17 cellular contexts compared by ENCODE assay signal in the genomic region with DNA sequence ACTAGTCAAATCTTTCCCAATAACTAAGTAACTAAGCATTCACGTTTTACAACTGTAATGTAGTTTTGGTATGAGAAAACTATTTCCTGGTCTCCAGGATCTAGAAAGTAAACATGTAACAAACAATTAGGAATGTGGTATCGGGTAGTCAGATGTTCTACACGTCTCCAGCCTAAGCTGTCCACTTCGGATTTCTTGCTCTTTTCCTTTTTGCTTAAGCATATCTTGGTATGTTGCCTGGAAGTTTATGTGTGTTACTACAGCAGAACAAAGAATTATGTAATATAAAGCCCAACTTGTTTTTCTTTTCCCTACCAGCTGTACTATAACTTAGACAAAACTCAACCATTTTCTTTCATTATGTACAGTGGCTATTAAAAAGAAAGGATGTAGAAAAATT. TPM values are rescaled to one million over a fixed set of nuclear protein-coding genes. Genes with fewer than 3 reads are reported as not detected.
DNase-seq lines count a peak whose midpoint lies in the region; ATAC-seq, FAIRE-seq and TF ChIP-seq lines count a peak whose summit lies in the region.
"Had no signal": no experiment of that assay in that cellular context is flagged by ENCODE, and none has a peak within 500 bp of the region (broad histone marks: within the 10 kb centered on the region; RNA-seq: fewer than 3 reads in every experiment).

No MANE protein-coding gene starts in this region.

- WGBS in gastroesophageal sphincter (ENCODE audit: low coverage in 1 of 2), 2 donors: 20 to 29% methylated on average over 4 of the region's 4 CpGs
- 57 to 77% (median 76%) methylated on average over 4 of the region's 4 CpGs for WGBS in small intestine, 3 donors

- TF ChIP-seq EP300 in gastroesophageal sphincter (IDR thresholded peaks at IDR 0.05): no peak

- H3K9me3 ChIP-seq in gastroesophageal sphincter (no peaks in the 10 kb centered on the region), small intestine (ENCODE audit: control insufficient read depth, low read depth) (no peaks in the 10 kb centered on the region), Peyer's patch (no peaks in the 10 kb centered on the region)

- in situ Hi-C loops in astrocyte of the spinal cord (cut with HindIII; ENCODE audit: low sequenced_read_pairs): no loop called here

- ATAC-seq in gastroesophageal sphincter: peak; percentile 61
- ATAC-seq: esophagus mucosa had no signal

- H3K4me1 ChIP-seq in gastroesophageal sphincter (no peaks in the 10 kb centered on the region), small intestine (ENCODE audit: control insufficient read depth in 2 of 2, insufficient read depth in 1 of 2, low read depth in 1 of 2, low read length in 1 of 2) (no peaks in the 10 kb centered on the region), Peyer's patch (no peaks in the 10 kb centered on the region)
- H3K4me1 ChIP-seq: parathyroid adenoma had no signal

- H3K4me1 Mint-ChIP-seq in activated T-helper 2 cell treated with anti-CD3 and anti-CD28 coated beads, Interferon-gamma antibody, Interleukin-2, Interleukin-4, amounts not matched to agents 10 μg/mL and 5 μg/mL and 100 μg/mL, durations not matched to agents 14 hours and 24 hours and 36 hours (ENCODE audit: low read depth): no peaks in the 10 kb centered on the region
- H3K4me1 Mint-ChIP-seq in osteocyte (ENCODE audit: unreplicated experiment): no peaks in the 10 kb centered on the region
- H3K4me1 Mint-ChIP-seq: CD14-positive monocyte had no signal

- H3K4me3 ChIP-seq in astrocyte of the spinal cord (ENCODE audit: low read depth, low read length) (no peak overlapping the region), gastroesophageal sphincter (no peak overlapping the region), small intestine (ENCODE audit: low read depth in 1 of 2, low read length in 2 of 2) (no peak overlapping the region), Peyer's patch (no peak overlapping the region)

- no peak for FAIRE-seq in small intestine (lab: Jason Lieb, UNC)

- intact Hi-C loops in activated T-helper 2 cell treated with anti-CD3 and anti-CD28 coated beads, Interferon-gamma antibody, Interleukin-2, Interleukin-4, amounts not matched to agents 10 μg/mL and 5 μg/mL and 100 μg/mL, durations not matched to agents 14 hours and 24 hours and 36 hours (cut with micrococcal nuclease): no loop called here

- H3K27ac Mint-ChIP-seq in activated T-helper 2 cell treated with anti-CD3 and anti-CD28 coated beads, Interferon-gamma antibody, Interleukin-2, Interleukin-4, amounts not matched to agents 10 μg/mL and 5 μg/mL and 100 μg/mL, durations not matched to agents 14 hours and 24 hours and 36 hours: no peak overlapping the region
- no peak overlapping the region for H3K27ac Mint-ChIP-seq in osteocyte (ENCODE audit: unreplicated experiment)
- H3K27ac Mint-ChIP-seq: activated naive CD4-positive, alpha-beta T cell treated with anti-CD3 and anti-CD28 coated beads for 36 hours; CD14-positive monocyte; IgD-negative memory B cell had no signal

- no peaks in the 10 kb centered on the region for H3K9me3 Mint-ChIP-seq in activated T-helper 2 cell treated with anti-CD3 and anti-CD28 coated beads, Interferon-gamma antibody, Interleukin-2, Interleukin-4, amounts not matched to agents 10 μg/mL and 5 μg/mL and 100 μg/mL, durations not matched to agents 14 hours and 24 hours and 36 hours
- H3K9me3 Mint-ChIP-seq in osteocyte (ENCODE audit: unreplicated experiment): peaks cover 4% of the 10 kb centered on the region
- H3K9me3 Mint-ChIP-seq: IgD-negative memory B cell had no signal

- no peaks in the 10 kb centered on the region for H3K27me3 ChIP-seq in gastroesophageal sphincter
- no peaks in the 10 kb centered on the region for H3K27me3 ChIP-seq in small intestine (ENCODE audit: control insufficient read depth in 2 of 2, insufficient read depth in 2 of 2, low read length in 2 of 2)
- no peaks in the 10 kb centered on the region for H3K27me3 ChIP-seq in Peyer's patch

- H3K36me3 ChIP-seq in gastroesophageal sphincter: peaks cover 0 to 55% of the 10 kb centered on the region in 2 donors
- H3K36me3 ChIP-seq in small intestine (ENCODE audit: control insufficient read depth in 2 of 2, insufficient read depth in 2 of 2, low read length in 2 of 2): peaks cover 0 to 6% of the 10 kb centered on the region in 2 donors
- H3K36me3 ChIP-seq in Peyer's patch: peaks cover 0 to 28% (median 0%) of the 10 kb centered on the region in 3 donors

- no peak for TF ChIP-seq CTCF in astrocyte of the spinal cord (IDR thresholded peaks at IDR 0.05; ENCODE audit: low read depth, low read length)
- no peak for TF ChIP-seq CTCF in gastroesophageal sphincter (IDR thresholded peaks at IDR 0.05)
- no peak for TF ChIP-seq CTCF in osteocyte (IDR thresholded peaks at IDR 0.05)
- TF ChIP-seq CTCF in Peyer's patch (IDR thresholded peaks at IDR 0.05): no peak

- H3K4me3 Mint-ChIP-seq in activated T-helper 2 cell treated with anti-CD3 and anti-CD28 coated beads, Interferon-gamma antibody, Interleukin-2, Interleukin-4, amounts not matched to agents 10 μg/mL and 5 μg/mL and 100 μg/mL, durations not matched to agents 14 hours and 24 hours and 36 hours (ENCODE audit: low read depth): no peak overlapping the region
- no peak overlapping the region for H3K4me3 Mint-ChIP-seq in osteocyte (ENCODE audit: unreplicated experiment)
- H3K4me3 Mint-ChIP-seq: activated naive CD4-positive, alpha-beta T cell treated with anti-CD3 and anti-CD28 coated beads for 36 hours; CD14-positive monocyte; IgD-negative memory B cell had no signal

- no peaks in the 10 kb centered on the region for H3K27me3 Mint-ChIP-seq in activated T-helper 2 cell treated with anti-CD3 and anti-CD28 coated beads, Interferon-gamma antibody, Interleukin-2, Interleukin-4, amounts not matched to agents 10 μg/mL and 5 μg/mL and 100 μg/mL, durations not matched to agents 14 hours and 24 hours and 36 hours (ENCODE audit: low read depth)
- H3K27me3 Mint-ChIP-seq in osteocyte (ENCODE audit: unreplicated experiment): no peaks in the 10 kb centered on the region
- H3K27me3 Mint-ChIP-seq: IgD-negative memory B cell had no signal

- peaks cover 53% of the 10 kb centered on the region for H3K36me3 Mint-ChIP-seq in activated T-helper 2 cell treated with anti-CD3 and anti-CD28 coated beads, Interferon-gamma antibody, Interleukin-2, Interleukin-4, amounts not matched to agents 10 μg/mL and 5 μg/mL and 100 μg/mL, durations not matched to agents 14 hours and 24 hours and 36 hours (ENCODE audit: low read depth)
- H3K36me3 Mint-ChIP-seq in osteocyte (ENCODE audit: unreplicated experiment): peaks cover 18% of the 10 kb centered on the region

- TF ChIP-seq POLR2A in gastroesophageal sphincter (IDR thresholded peaks at IDR 0.05) (no peak), Peyer's patch (IDR thresholded peaks at IDR 0.05) (no peak)

- DNase-seq in EH (ENCODE audit: low read depth): peak; percentile 86
- DNase-seq in astrocyte of the spinal cord (ENCODE audit: low read depth, low spot score): peak; percentile 17
- peak; percentile 17 for DNase-seq in pulmonary artery endothelial cell (ENCODE audit: low read depth, low spot score)
- no peak for DNase-seq in small intestine
- DNase-seq in activated T-helper 2 cell treated with anti-CD3 and anti-CD28 coated beads, Interferon-gamma antibody, Interleukin-2, Interleukin-4, amounts not matched to agents 10 μg/mL and 5 μg/mL and 100 μg/mL, durations not matched to agents 14 hours and 24 hours and 36 hours (ENCODE audit: low spot score): no peak
- DNase-seq in osteocyte (ENCODE audit: extremely low spot score, unreplicated experiment): no peak
- no peak for DNase-seq in Peyer's patch
- DNase-seq: activated CD4-positive, CD25-positive, alpha-beta regulatory T cell; activated naive CD4-positive, alpha-beta T cell treated with anti-CD3 and anti-CD28 coated beads for 36 hours; NCI-H1417; NCI-H446; stimulated activated CD4-positive, alpha-beta T cell treated with anti-CD3 and anti-CD28 coated beads, Interleukin-2, amount 100 ng/mL, for 48 hours had no signal

- no peak overlapping the region for H3K27ac ChIP-seq in gastroesophageal sphincter
- no peak overlapping the region for H3K27ac ChIP-seq in small intestine (ENCODE audit: low read depth in 1 of 2, low read length in 1 of 2)
- H3K27ac ChIP-seq in Peyer's patch: peak overlapping the region in 1 of 4 donors; percentile 14
- H3K27ac ChIP-seq: parathyroid adenoma had no signal

RNA-seq across cellular contexts. Expression of a gene that starts 20.4 kb away (rescaled TPM):
- 10 to 100 TPM in 3 of 4 donors, 1 to 10 TPM in 1; 9.2 to 12.8 (median 11.7) TPM for total RNA-seq in gastroesophageal sphincter
- total RNA-seq in pulmonary artery endothelial cell: 16.4 and 22.3 TPM in 2 replicates
- 10 to 100 TPM in 1 of 3 donors, 1 to 10 TPM in 2; 4.5 to 11.2 (median 4.6) TPM for polyA plus RNA-seq in small intestine
- 19.4 and 20.1 TPM in 2 replicates for total RNA-seq in activated T-helper 2 cell treated with anti-CD3 and anti-CD28 coated beads, Interferon-gamma antibody, Interleukin-2, Interleukin-4, amounts not matched to agents 10 μg/mL and 5 μg/mL and 100 μg/mL, durations not matched to agents 14 hours and 24 hours and 36 hours
- 9.8 and 13.2 TPM in 2 replicates for total RNA-seq in osteocyte
- total RNA-seq in Peyer's patch: 10 to 100 TPM in 2 of 4 donors, 1 to 10 TPM in 2; 7.5 to 20.6 (median 10.6) TPM

Comparison
In these comparisons a context has a peak if more than half of its experiments do, and no peak if none do; other contexts are left out.
1. DNase-seq: peak in EH (single experiment), astrocyte of the spinal cord (single experiment) and pulmonary artery endothelial cell (single experiment); none in small intestine (single experiment), activated T-helper 2 cell treated with anti-CD3 and anti-CD28 coated beads, Interferon-gamma antibody, Interleukin-2, Interleukin-4, amounts not matched to agents 10 μg/mL and 5 μg/mL and 100 μg/mL, durations not matched to agents 14 hours and 24 hours and 36 hours (single experiment), osteocyte (single experiment) and Peyer's patch (0 of 3).